ENCODE assay signal across 15 cellular contexts in the genomic region with DNA sequence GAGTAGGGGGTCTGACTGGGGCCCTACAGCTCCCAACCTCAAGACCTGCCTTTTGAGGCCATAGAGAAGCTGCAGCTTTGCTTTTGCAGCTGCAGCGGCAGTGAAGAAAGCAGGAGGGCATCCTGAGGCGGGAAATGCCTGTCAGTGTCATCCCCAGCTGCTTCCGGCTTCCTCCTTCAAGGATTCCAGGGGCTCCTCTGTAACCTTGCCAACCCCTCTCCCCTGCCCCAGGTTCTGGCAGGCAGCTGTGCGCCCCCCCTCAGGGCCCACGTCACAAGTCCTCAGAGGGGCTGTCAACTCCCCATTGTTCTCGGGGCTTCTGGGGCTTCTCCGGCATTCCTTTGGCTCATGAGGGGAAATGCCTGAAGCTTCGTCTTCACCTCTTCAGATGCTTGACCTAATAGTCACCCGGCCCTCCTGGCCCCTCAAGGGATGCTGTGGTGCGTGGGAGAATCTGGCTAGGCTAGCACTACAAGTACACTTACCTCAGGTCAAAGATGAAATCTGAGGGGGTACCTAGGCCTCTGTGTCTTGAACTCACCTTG. TPM values are rescaled to one million over a fixed set of nuclear protein-coding genes. Genes with fewer than 3 reads are reported as not detected.
A peak's percentile ranks its signal among the peaks of the same experiment; 100 is the strongest.
DNase-seq lines count a peak whose midpoint lies in the region; ATAC-seq and TF ChIP-seq lines count a peak whose summit lies in the region.
"Had no signal": no experiment of that assay in that cellular context is flagged by ENCODE, and none has a peak within 500 bp of the region (broad histone marks: within the 10 kb centered on the region; RNA-seq: fewer than 3 reads in every experiment).

No MANE protein-coding gene starts in this region.

- no peaks in the 10 kb centered on the region for H3K79me1 ChIP-seq in IMR-90 (ENCODE audit: low read depth in 1 of 2, low read length in 2 of 2)

- no peaks in the 10 kb centered on the region; the same call in 1 of the 2 replicates for H3K9me3 ChIP-seq in IMR-90 (ENCODE audit: control insufficient read depth, insufficient read depth, low read length)
- H3K9me3 ChIP-seq: BE2C, esophagus squamous epithelium, left ventricle myocardium inferior had no signal

- BruUV-seq in IMR-90 (replicated peaks; lab: Mats Ljungman, UMichigan) = no TSS peak

- DNase-seq in IMR-90 (peak; percentile 57), brain microvascular endothelial cell (peak; percentile 64), iPS-NIHi7 (ENCODE audit: extremely low spot score) (peak; percentile 50), type B pancreatic cell (ENCODE audit: extremely low spot score, unreplicated experiment) (no peak), NCI-H128 (lab: John Stamatoyannopoulos, UW; ENCODE audit: unreplicated experiment) (no peak), midbrain (lab: John Stamatoyannopoulos, UW) (no peak)
- DNase-seq in activated CD4-positive, alpha-beta T cell treated with anti-CD3 and anti-CD28 coated beads for 36 hours = no peak
- DNase-seq: activated T-cell treated with anti-CD3 and anti-CD28 coated beads, Interleukin-2, amount 50 U/mL, for 72 hours; BE2C; esophagus squamous epithelium; hypothalamus; left ventricle myocardium inferior; naive B cell; NCI-H82 had no signal

- WGBS in IMR-90 (ENCODE audit: extremely low coverage in 2 of 2, insufficient read length in 1 of 2), 2 experiments = 20% methylated on average over 2 of the region's 10 CpGs; no CpG with 5 or more reads in 1 of the 2 experiments

- intact Hi-C loops in IMR-90 (cut with micrococcal nuclease) = no loop called here
- intact Hi-C loops in activated CD4-positive, alpha-beta T cell treated with anti-CD3 and anti-CD28 coated beads for 36 hours (cut with DNase I, micrococcal nuclease) = no loop called here

- in situ Hi-C loops in IMR-90 (cut with MboI; ENCODE audit: low sequenced_read_pairs) = loop anchor here (25.0 kb wide), 2 partner anchors 564 to 1289 kb away; a partner anchor contains a TSS
- in situ Hi-C loops in brain microvascular endothelial cell (cut with HindIII; ENCODE audit: low pct_ligation_motif_present, low sequenced_read_pairs) = no loop called here

- H2BK15ac ChIP-seq in IMR-90 (ENCODE audit: low read depth, low read length) = no peak overlapping the region

- H4K91ac ChIP-seq in IMR-90 (ENCODE audit: insufficient read depth, low read depth, low read length) = no peak overlapping the region

- dilution Hi-C loops in IMR-90 (cut with HindIII; ENCODE audit: low sequenced_read_pairs, unreplicated experiment) = no loop called here

- H3K4me3 ChIP-seq in IMR-90 (ENCODE audit: insufficient read depth, low read depth, low read length) (no peak overlapping the region), brain microvascular endothelial cell (ENCODE audit: low read depth, low read length) (no peak overlapping the region)
- H3K4me3 ChIP-seq: esophagus squamous epithelium, left ventricle myocardium inferior had no signal

- no peaks in the 10 kb centered on the region for H4K20me1 ChIP-seq in IMR-90 (ENCODE audit: insufficient read depth, low read length)

- no peak overlapping the region for H3K9ac ChIP-seq in IMR-90 (ENCODE audit: low read depth, low read length)

- no peak overlapping the region for H2AK5ac ChIP-seq in IMR-90 (ENCODE audit: low read depth, low read length)

- no peak overlapping the region for H3K23ac ChIP-seq in IMR-90 (ENCODE audit: low read depth, low read length)

- H3K4ac ChIP-seq in IMR-90 (ENCODE audit: low read depth, low read length) = no peak overlapping the region

- no peak overlapping the region for H3K14ac ChIP-seq in IMR-90 (replicated peaks; ENCODE audit: low read depth, low read length)

- H3K27ac ChIP-seq in IMR-90 (ENCODE audit: insufficient read depth, low read length) = no peak overlapping the region
- H3K27ac ChIP-seq in brain microvascular endothelial cell = peak overlapping the region; percentile 65
- H3K27ac ChIP-seq: esophagus squamous epithelium, left ventricle myocardium inferior had no signal

- H2BK20ac ChIP-seq in IMR-90 (ENCODE audit: low read depth, low read length) = no peak overlapping the region

- no peak for TF ChIP-seq RAD21 in IMR-90 (IDR thresholded peaks at IDR 0.05; ENCODE audit: low read length)

- H3K18ac ChIP-seq in IMR-90 (ENCODE audit: low read depth, low read length) = no peak overlapping the region

- CTCF ChIA-PET in IMR-90 (lab: Yijun Ruan, JAX) = interaction anchor here (0.6 kb wide), 1 partner anchor 37 kb away, joined by 3 read pairs; no protein-coding TSS in a partner anchor
- CTCF ChIA-PET in activated CD4-positive, alpha-beta T cell treated with anti-CD3 and anti-CD28 coated beads for 36 hours (lab: Charles Lee) = interaction anchor here (1.0 kb wide), 1 partner anchor 14 kb away, joined by 3 read pairs; no protein-coding TSS in a partner anchor

- H3K56ac ChIP-seq in IMR-90 (ENCODE audit: extremely low read depth, insufficient read depth, low read length) = no peak overlapping the region

- peak overlapping the region; percentile 61 for H2AFZ ChIP-seq in IMR-90 (replicated peaks; ENCODE audit: low read length, poor library complexity)

- peak overlapping the region; percentile 75 for H3K27ac Mint-ChIP-seq in type B pancreatic cell
- no peak overlapping the region for H3K27ac Mint-ChIP-seq in activated CD4-positive, alpha-beta T cell treated with anti-CD3 and anti-CD28 coated beads for 36 hours
- H3K27ac Mint-ChIP-seq: activated T-cell treated with anti-CD3 and anti-CD28 coated beads, Interleukin-2, amount 50 U/mL, for 72 hours; naive B cell; stimulated activated effector memory CD8-positive, alpha-beta T cell treated with anti-CD3 and anti-CD28 coated beads, Interleukin-12 subunit alpha, Interleukin-12 subunit beta, amount 100 ng/mL, for 72 hours had no signal

- no peak overlapping the region for H3K4me3 Mint-ChIP-seq in type B pancreatic cell
- no peak overlapping the region for H3K4me3 Mint-ChIP-seq in activated CD4-positive, alpha-beta T cell treated with anti-CD3 and anti-CD28 coated beads for 36 hours
- H3K4me3 Mint-ChIP-seq: activated T-cell treated with anti-CD3 and anti-CD28 coated beads, Interleukin-2, amount 50 U/mL, for 72 hours; naive B cell; stimulated activated effector memory CD8-positive, alpha-beta T cell treated with anti-CD3 and anti-CD28 coated beads, Interleukin-12 subunit alpha, Interleukin-12 subunit beta, amount 100 ng/mL, for 72 hours had no signal

- H2AK9ac ChIP-seq in IMR-90 (replicated peaks; ENCODE audit: low read depth, low read length, poor library complexity) = no peak overlapping the region

- H2BK5ac ChIP-seq in IMR-90 (ENCODE audit: low read depth, low read length, poor library complexity, severe bottlenecking) = no peak overlapping the region

- no peaks in the 10 kb centered on the region for H3K27me3 Mint-ChIP-seq in type B pancreatic cell
- no peaks in the 10 kb centered on the region for H3K27me3 Mint-ChIP-seq in activated CD4-positive, alpha-beta T cell treated with anti-CD3 and anti-CD28 coated beads for 36 hours

- peaks cover 9% of the 10 kb centered on the region for H3K27me3 ChIP-seq in IMR-90 (ENCODE audit: control insufficient read depth, insufficient read depth, low read length)
- no peaks in the 10 kb centered on the region for H3K27me3 ChIP-seq in brain microvascular endothelial cell (replicated peaks)
- H3K27me3 ChIP-seq: BE2C, esophagus squamous epithelium had no signal

- TF ChIP-seq POLR2A in IMR-90 (IDR thresholded peaks at IDR 0.05; ENCODE audit: low read depth, low read length) = no peak

- H3K4me1 Mint-ChIP-seq in type B pancreatic cell (ENCODE audit: unreplicated experiment) = no peaks in the 10 kb centered on the region
- H3K4me1 Mint-ChIP-seq in activated CD4-positive, alpha-beta T cell treated with anti-CD3 and anti-CD28 coated beads for 36 hours = peaks cover 2% of the 10 kb centered on the region
- H3K4me1 Mint-ChIP-seq: naive B cell; stimulated activated effector memory CD8-positive, alpha-beta T cell treated with anti-CD3 and anti-CD28 coated beads, Interleukin-12 subunit alpha, Interleukin-12 subunit beta, amount 100 ng/mL, for 72 hours had no signal

- no peaks in the 10 kb centered on the region for H3K9me1 ChIP-seq in IMR-90 (ENCODE audit: insufficient read depth, low read length)

- no peak for TF ChIP-seq CTCF in IMR-90 (conservative IDR thresholded peaks at IDR 0.05; ENCODE audit: low read depth, low read length)
- TF ChIP-seq CTCF in brain microvascular endothelial cell (IDR thresholded peaks at IDR 0.05; ENCODE audit: low read depth, low read length, missing control alignments) = no peak
- TF ChIP-seq CTCF in type B pancreatic cell (conservative IDR thresholded peaks at IDR 0.05) = no peak

- H2BK120ac ChIP-seq in IMR-90 (ENCODE audit: low read depth, low read length) = no peak overlapping the region

- POLR2A ChIA-PET in IMR-90 (lab: Charles Lee; ENCODE audit: unreplicated experiment) = no interaction called here
- POLR2A ChIA-PET in activated CD4-positive, alpha-beta T cell treated with anti-CD3 and anti-CD28 coated beads for 36 hours (lab: Charles Lee) = no interaction called here

- peaks cover 16% of the 10 kb centered on the region for H3K9me3 Mint-ChIP-seq in type B pancreatic cell
- no peaks in the 10 kb centered on the region for H3K9me3 Mint-ChIP-seq in activated CD4-positive, alpha-beta T cell treated with anti-CD3 and anti-CD28 coated beads for 36 hours (ENCODE audit: low read depth)
- H3K9me3 Mint-ChIP-seq: activated T-cell treated with anti-CD3 and anti-CD28 coated beads, Interleukin-2, amount 50 U/mL, for 72 hours; stimulated activated effector memory CD8-positive, alpha-beta T cell treated with anti-CD3 and anti-CD28 coated beads, Interleukin-12 subunit alpha, Interleukin-12 subunit beta, amount 100 ng/mL, for 72 hours had no signal

- ATAC-seq in IMR-90 (ENCODE audit: low read depth) = no peak
- no peak for ATAC-seq in activated CD4-positive, alpha-beta T cell treated with anti-CD3 and anti-CD28 coated beads for 36 hours
- ATAC-seq: activated T-cell treated with anti-CD3 and anti-CD28 coated beads, Interleukin-2, amount 50 U/mL, for 72 hours; stimulated activated effector memory CD8-positive, alpha-beta T cell treated with anti-CD3 and anti-CD28 coated beads, Interleukin-12 subunit alpha, Interleukin-12 subunit beta, amount 100 ng/mL, for 72 hours had no signal

- no peaks in the 10 kb centered on the region for H3K36me3 Mint-ChIP-seq in type B pancreatic cell
- no peaks in the 10 kb centered on the region for H3K36me3 Mint-ChIP-seq in activated CD4-positive, alpha-beta T cell treated with anti-CD3 and anti-CD28 coated beads for 36 hours (ENCODE audit: low read depth)
- H3K36me3 Mint-ChIP-seq: naive B cell had no signal

- no peak overlapping the region for H4K5ac ChIP-seq in IMR-90 (ENCODE audit: low read depth, low read length)

- no peaks in the 10 kb centered on the region for H3K4me1 ChIP-seq in IMR-90 (ENCODE audit: control insufficient read depth, insufficient read depth, low read length)
- H3K4me1 ChIP-seq: BE2C, esophagus squamous epithelium, left ventricle myocardium inferior had no signal

- H3K4me2 ChIP-seq in IMR-90 (ENCODE audit: low read depth, low read length) = no peak overlapping the region

- H3K36me3 ChIP-seq in IMR-90 (ENCODE audit: control insufficient read depth, insufficient read depth, low read length) (no peaks in the 10 kb centered on the region), brain microvascular endothelial cell (replicated peaks) (no peaks in the 10 kb centered on the region)
- H3K36me3 ChIP-seq: BE2C, esophagus squamous epithelium, left ventricle myocardium inferior had no signal

- no peak overlapping the region; a peak in 1 of 4 replicates for H4K8ac ChIP-seq in IMR-90 (ENCODE audit: low read depth in 2 of 2, low read length in 2 of 2)

RNA-seq across cellular contexts. Expression of a gene that starts 31.9 kb away (rescaled TPM):
- under 0.01 and 0.18 TPM in 2 replicates for total RNA-seq in IMR-90 (2012; rRNA removed)
- 0.67 and 0.72 TPM in 2 replicates for polyA plus RNA-seq in IMR-90 (2012; rRNA removed)
- 0.54 and 0.81 TPM in 2 replicates for polyA plus RNA-seq in IMR-90 (2012; cell fraction: cytosol; rRNA removed)
- 0.30 and 0.32 TPM in 2 replicates for polyA plus RNA-seq in IMR-90 (2012; cell fraction: nucleus; rRNA removed; ENCODE audit: low replicate concordance)
- 1.0 and 1.2 TPM in 2 replicates for total RNA-seq in type B pancreatic cell (ENCODE audit: low replicate concordance)
- total RNA-seq in activated CD4-positive, alpha-beta T cell treated with anti-CD3 and anti-CD28 coated beads for 36 hours = 1 to 10 TPM; 1.9 to 2.1 TPM

Comparison
In these comparisons a context has a peak if more than half of its experiments do, and no peak if none do; other contexts are left out.
1. DNase-seq: peak in IMR-90 (single experiment), brain microvascular endothelial cell (single experiment) and iPS-NIHi7 (single experiment); none in type B pancreatic cell (single experiment), activated CD4-positive, alpha-beta T cell treated with anti-CD3 and anti-CD28 coated beads for 36 hours (single experiment), NCI-H128 (single experiment) and midbrain (single experiment).